In the genomic region with DNA sequence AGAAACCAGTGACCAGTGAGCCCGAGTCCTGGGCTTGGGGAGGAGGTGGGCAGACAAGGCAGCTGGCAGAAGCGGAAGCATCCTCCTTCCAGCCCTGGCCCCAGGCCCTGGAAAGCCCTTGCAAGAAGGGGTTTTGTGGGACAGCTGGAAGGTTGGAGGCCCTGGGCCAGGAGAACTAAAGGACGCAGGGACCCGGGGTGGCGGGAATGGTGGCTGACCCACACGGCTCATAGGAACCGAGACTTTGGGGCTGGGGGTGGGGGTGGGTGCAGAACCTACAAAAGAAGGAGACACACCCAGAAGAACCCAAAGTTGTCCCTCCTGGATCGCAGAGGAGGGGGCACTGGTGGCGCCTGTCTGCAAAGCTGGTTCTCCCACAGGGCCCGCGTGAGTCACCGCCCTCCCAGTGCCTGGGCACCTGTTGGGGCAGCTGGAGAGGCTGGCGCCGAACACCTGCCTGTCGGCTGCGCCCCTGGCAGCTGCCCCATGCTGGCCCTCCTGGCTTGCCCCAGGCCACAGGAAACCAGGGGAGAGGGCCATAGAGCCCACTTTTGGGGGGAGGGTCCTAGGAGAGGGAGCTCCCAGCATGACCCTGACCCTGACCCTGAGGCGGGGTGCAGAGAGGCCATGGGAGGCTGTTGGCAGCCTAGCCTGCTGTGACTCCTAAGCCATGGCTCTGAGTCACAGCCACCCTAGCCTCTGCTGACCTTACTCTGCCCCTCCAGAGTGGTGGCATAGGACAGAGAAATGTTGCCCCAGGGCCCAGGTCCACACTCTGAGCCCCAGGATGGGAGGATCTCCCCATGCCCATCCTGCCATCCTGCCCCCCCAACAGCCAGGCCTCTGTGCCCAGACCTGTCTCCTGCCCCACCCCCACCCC, we compare ENCODE assay signal across 1 cellular context.
TF ChIP-seq lines count a peak whose summit lies in the region.

No MANE protein-coding gene starts in this region.

TF ChIP-seq in GM12878, 131 proteins besides CTCF, POLR2A, EP300 and RAD21:
- TF ChIP-seq NFIC (IDR thresholded peaks at IDR 0.05; ENCODE audit: low read depth, low read length) (no peak), CREM (IDR thresholded peaks at IDR 0.05; ENCODE audit: low read depth) (no peak), SREBF1 (IDR thresholded peaks at IDR 0.05; ENCODE audit: low read length) (no peak), BHLHE40 (IDR thresholded peaks at IDR 0.05; ENCODE audit: borderline replicate concordance in 1 of 2, low read depth in 2 of 2, low read length in 1 of 2) (no peak), RELA (IDR thresholded peaks at IDR 0.05; ENCODE audit: borderline replicate concordance, partially characterized antibody) (no peak), JUND (IDR thresholded peaks at IDR 0.05; ENCODE audit: low read depth, low read length) (no peak), GATAD2B (conservative IDR thresholded peaks at IDR 0.05; ENCODE audit: low read depth) (no peak), CHD4 (IDR thresholded peaks at IDR 0.05) (no peak), KDM1A (IDR thresholded peaks at IDR 0.05; ENCODE audit: borderline replicate concordance) (no peak)
- TF ChIP-seq, protein P1, sequence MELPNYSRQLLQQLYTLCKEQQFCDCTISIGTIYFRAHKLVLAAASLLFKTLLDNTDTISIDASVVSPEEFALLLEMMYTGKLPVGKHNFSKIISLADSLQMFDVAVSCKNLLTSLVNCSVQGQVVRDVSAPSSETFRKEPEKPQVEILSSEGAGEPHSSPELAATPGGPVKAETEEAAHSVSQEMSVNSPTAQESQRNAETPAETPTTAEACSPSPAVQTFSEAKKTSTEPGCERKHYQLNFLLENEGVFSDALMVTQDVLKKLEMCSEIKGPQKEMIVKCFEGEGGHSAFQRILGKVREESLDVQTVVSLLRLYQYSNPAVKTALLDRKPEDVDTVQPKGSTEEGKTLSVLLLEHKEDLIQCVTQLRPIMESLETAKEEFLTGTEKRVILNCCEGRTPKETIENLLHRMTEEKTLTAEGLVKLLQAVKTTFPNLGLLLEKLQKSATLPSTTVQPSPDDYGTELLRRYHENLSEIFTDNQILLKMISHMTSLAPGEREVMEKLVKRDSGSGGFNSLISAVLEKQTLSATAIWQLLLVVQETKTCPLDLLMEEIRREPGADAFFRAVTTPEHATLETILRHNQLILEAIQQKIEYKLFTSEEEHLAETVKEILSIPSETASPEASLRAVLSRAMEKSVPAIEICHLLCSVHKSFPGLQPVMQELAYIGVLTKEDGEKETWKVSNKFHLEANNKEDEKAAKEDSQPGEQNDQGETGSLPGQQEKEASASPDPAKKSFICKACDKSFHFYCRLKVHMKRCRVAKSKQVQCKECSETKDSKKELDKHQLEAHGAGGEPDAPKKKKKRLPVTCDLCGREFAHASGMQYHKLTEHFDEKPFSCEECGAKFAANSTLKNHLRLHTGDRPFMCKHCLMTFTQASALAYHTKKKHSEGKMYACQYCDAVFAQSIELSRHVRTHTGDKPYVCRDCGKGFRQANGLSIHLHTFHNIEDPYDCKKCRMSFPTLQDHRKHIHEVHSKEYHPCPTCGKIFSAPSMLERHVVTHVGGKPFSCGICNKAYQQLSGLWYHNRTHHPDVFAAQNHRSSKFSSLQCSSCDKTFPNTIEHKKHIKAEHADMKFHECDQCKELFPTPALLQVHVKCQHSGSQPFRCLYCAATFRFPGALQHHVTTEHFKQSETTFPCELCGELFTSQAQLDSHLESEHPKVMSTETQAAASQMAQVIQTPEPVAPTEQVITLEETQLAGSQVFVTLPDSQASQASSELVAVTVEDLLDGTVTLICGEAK (IDR thresholded peaks at IDR 0.05; ENCODE audit: borderline replicate concordance) = no peak
- TF ChIP-seq, protein P2, sequence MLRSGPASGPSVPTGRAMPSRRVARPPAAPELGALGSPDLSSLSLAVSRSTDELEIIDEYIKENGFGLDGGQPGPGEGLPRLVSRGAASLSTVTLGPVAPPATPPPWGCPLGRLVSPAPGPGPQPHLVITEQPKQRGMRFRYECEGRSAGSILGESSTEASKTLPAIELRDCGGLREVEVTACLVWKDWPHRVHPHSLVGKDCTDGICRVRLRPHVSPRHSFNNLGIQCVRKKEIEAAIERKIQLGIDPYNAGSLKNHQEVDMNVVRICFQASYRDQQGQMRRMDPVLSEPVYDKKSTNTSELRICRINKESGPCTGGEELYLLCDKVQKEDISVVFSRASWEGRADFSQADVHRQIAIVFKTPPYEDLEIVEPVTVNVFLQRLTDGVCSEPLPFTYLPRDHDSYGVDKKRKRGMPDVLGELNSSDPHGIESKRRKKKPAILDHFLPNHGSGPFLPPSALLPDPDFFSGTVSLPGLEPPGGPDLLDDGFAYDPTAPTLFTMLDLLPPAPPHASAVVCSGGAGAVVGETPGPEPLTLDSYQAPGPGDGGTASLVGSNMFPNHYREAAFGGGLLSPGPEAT (IDR thresholded peaks at IDR 0.05; ENCODE audit: low read depth) = no peak
- TF ChIP-seq, protein P3, sequence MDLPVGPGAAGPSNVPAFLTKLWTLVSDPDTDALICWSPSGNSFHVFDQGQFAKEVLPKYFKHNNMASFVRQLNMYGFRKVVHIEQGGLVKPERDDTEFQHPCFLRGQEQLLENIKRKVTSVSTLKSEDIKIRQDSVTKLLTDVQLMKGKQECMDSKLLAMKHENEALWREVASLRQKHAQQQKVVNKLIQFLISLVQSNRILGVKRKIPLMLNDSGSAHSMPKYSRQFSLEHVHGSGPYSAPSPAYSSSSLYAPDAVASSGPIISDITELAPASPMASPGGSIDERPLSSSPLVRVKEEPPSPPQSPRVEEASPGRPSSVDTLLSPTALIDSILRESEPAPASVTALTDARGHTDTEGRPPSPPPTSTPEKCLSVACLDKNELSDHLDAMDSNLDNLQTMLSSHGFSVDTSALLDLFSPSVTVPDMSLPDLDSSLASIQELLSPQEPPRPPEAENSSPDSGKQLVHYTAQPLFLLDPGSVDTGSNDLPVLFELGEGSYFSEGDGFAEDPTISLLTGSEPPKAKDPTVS (IDR thresholded peaks at IDR 0.05; ENCODE audit: low read depth, low read length) = no peak
